12 cellular contexts compared by ENCODE assay signal in genomic region chrX:71302461-71303213, GRCh38. TPM values are rescaled to one million over a fixed set of nuclear protein-coding genes. Genes with fewer than 3 reads are reported as not detected.
DNase-seq lines count a peak whose midpoint lies in the region; ATAC-seq, FAIRE-seq and TF ChIP-seq lines count a peak whose summit lies in the region.
"Had no signal": no experiment of that assay in that cellular context is flagged by ENCODE, and none has a peak within 500 bp of the region (broad histone marks: within the 10 kb centered on the region; RNA-seq: fewer than 3 reads in every experiment).

No MANE protein-coding gene starts in this region.

- H2AFZ ChIP-seq in ACC112 (ENCODE audit: low read length, unreplicated experiment) (no peak overlapping the region), keratinocyte (ENCODE audit: control insufficient read depth, low read length) (no peak overlapping the region)

- peaks cover 26% of the 10 kb centered on the region for H3K9me3 ChIP-seq in HUES48 (ENCODE audit: control insufficient read depth, insufficient read depth, low read length)
- no peaks in the 10 kb centered on the region for H3K9me3 ChIP-seq in keratinocyte (ENCODE audit: control insufficient read depth, low read depth, low read length)

- dilution Hi-C loops in keratinocyte (cut with MboI; ENCODE audit: extremely low pct_ligation_motif_present, low sequenced_read_pairs) = no loop called here

- peak overlapping the region; percentile 51 for H3K27ac Mint-ChIP-seq in activated T-helper 17 cell treated with anti-CD3 and anti-CD28 coated beads, Interleukin-2, amount 50 U/mL, for 72 hours

- H3K79me2 ChIP-seq in ACC112 (ENCODE audit: control insufficient read depth, insufficient read depth, low read length, unreplicated experiment) (no peaks in the 10 kb centered on the region), keratinocyte (ENCODE audit: control insufficient read depth, insufficient read depth, low read length) (no peaks in the 10 kb centered on the region)

- no peak for DNase-seq in keratinocyte (ENCODE audit: low read depth, low spot score)
- DNase-seq in omental fat pad (ENCODE audit: low spot score) = no peak
- no peak for DNase-seq in A172 (ENCODE audit: low spot score)
- DNase-seq in germinal center (ENCODE audit: low spot score) = no peak
- DNase-seq: NCI-H1048, NCI-H524 had no signal

- TF ChIP-seq CTCF in keratinocyte (optimal IDR thresholded peaks at IDR 0.05 in 1 of 3, IDR thresholded peaks at IDR 0.05 in 1 of 3, conservative IDR thresholded peaks at IDR 0.05 in 1 of 3; ENCODE audit: extremely low read depth in 1 of 3, insufficient read depth in 2 of 3, low read length in 3 of 3) (no peak), omental fat pad (IDR thresholded peaks at IDR 0.05) (no peak)

- no peaks in the 10 kb centered on the region for H3K9me3 Mint-ChIP-seq in activated T-helper 17 cell treated with anti-CD3 and anti-CD28 coated beads, Interleukin-2, amount 50 U/mL, for 72 hours
- H3K9me3 Mint-ChIP-seq: brain had no signal

- no peak overlapping the region for H3K4me2 ChIP-seq in keratinocyte (ENCODE audit: control insufficient read depth, extremely low read depth, insufficient read depth, low read depth, low read length)

- H3K27me3 Mint-ChIP-seq in activated T-helper 17 cell treated with anti-CD3 and anti-CD28 coated beads, Interleukin-2, amount 50 U/mL, for 72 hours = no peaks in the 10 kb centered on the region
- H3K27me3 Mint-ChIP-seq: brain had no signal

- H3K9ac ChIP-seq in HUES48 (ENCODE audit: low read depth, low read length) (no peak overlapping the region), keratinocyte (ENCODE audit: control insufficient read depth, extremely low read depth, insufficient read depth, low read length) (no peak overlapping the region)

- peak overlapping the region; percentile 19; the same call in 1 of the 2 replicates for H3K27ac ChIP-seq in ACC112 (ENCODE audit: low read depth, low read length)
- H3K27ac ChIP-seq in HUES48 (ENCODE audit: low read depth, low read length) = peak overlapping the region; percentile 5
- H3K27ac ChIP-seq in keratinocyte (ENCODE audit: control insufficient read depth, insufficient read depth, low read length) = no peak overlapping the region
- H3K27ac ChIP-seq: C4-2B had no signal

- no peaks in the 10 kb centered on the region for H3K9me1 ChIP-seq in keratinocyte (ENCODE audit: control insufficient read depth, extremely low read depth, insufficient read depth, low read length)

- no peaks in the 10 kb centered on the region for H4K20me1 ChIP-seq in keratinocyte (ENCODE audit: control insufficient read depth, extremely low read depth, insufficient read depth, low read length)

- peaks cover 74% of the 10 kb centered on the region for H3K36me3 Mint-ChIP-seq in activated T-helper 17 cell treated with anti-CD3 and anti-CD28 coated beads, Interleukin-2, amount 50 U/mL, for 72 hours (ENCODE audit: low read depth)

- H3K27me3 ChIP-seq in ACC112 (ENCODE audit: insufficient read depth, low read length) (no peaks in the 10 kb centered on the region), HUES48 (ENCODE audit: control insufficient read depth, insufficient read depth, low read length) (no peaks in the 10 kb centered on the region), keratinocyte (ENCODE audit: control insufficient read depth, extremely low read depth, insufficient read depth, low read length) (no peaks in the 10 kb centered on the region)

- H3K4me3 ChIP-seq in ACC112 (ENCODE audit: low read depth, low read length) (no peak overlapping the region), HUES48 (ENCODE audit: low read depth, low read length) (no peak overlapping the region), keratinocyte (ENCODE audit: control insufficient read depth in 2 of 3, extremely low read depth in 1 of 3, insufficient read depth in 2 of 3, low read depth in 1 of 3, low read length in 3 of 3) (no peak overlapping the region)

- H3K36me3 ChIP-seq in ACC112 (ENCODE audit: insufficient read depth, low read length) (0 out of 2 replicates have a peak, but pooled peaks cover 2% of the 10 kb centered on the region), HUES48 (ENCODE audit: control insufficient read depth, insufficient read depth, low read length) (peaks cover 64% of the 10 kb centered on the region), keratinocyte (ENCODE audit: control insufficient read depth in 2 of 2, extremely low read depth in 1 of 2, insufficient read depth in 2 of 2, low read length in 2 of 2) (peaks cover 3 to 7% of the 10 kb centered on the region in 2 experiments)

- H3K4me3 Mint-ChIP-seq in activated T-helper 17 cell treated with anti-CD3 and anti-CD28 coated beads, Interleukin-2, amount 50 U/mL, for 72 hours = no peak overlapping the region

- FAIRE-seq in keratinocyte (lab: Jason Lieb, UNC) = peak; percentile 29

- peak; percentile 44 for ATAC-seq in activated T-helper 17 cell treated with anti-CD3 and anti-CD28 coated beads, Interleukin-2, amount 50 U/mL, for 72 hours (replicated peaks)
- ATAC-seq in GM21360 (IDR thresholded peaks at IDR 0.05; ENCODE audit: unreplicated experiment) = no peak
- ATAC-seq in omental fat pad (ENCODE audit: low FRiP score) = no peak

- H3K4me1 Mint-ChIP-seq in activated T-helper 17 cell treated with anti-CD3 and anti-CD28 coated beads, Interleukin-2, amount 50 U/mL, for 72 hours = peaks cover 6% of the 10 kb centered on the region
- H3K4me1 Mint-ChIP-seq: brain had no signal

- H3K4me1 ChIP-seq in ACC112 (ENCODE audit: control insufficient read depth, insufficient read depth, low read length, unreplicated experiment) = peaks cover 10% of the 10 kb centered on the region
- no peaks in the 10 kb centered on the region for H3K4me1 ChIP-seq in HUES48 (ENCODE audit: control insufficient read depth, insufficient read depth, low read length)
- H3K4me1 ChIP-seq in keratinocyte (ENCODE audit: control insufficient read depth, extremely low read depth, insufficient read depth, low read length) = peaks cover 2% of the 10 kb centered on the region

RNA-seq across cellular contexts. Expression of gene ITGB1BP2, which starts 1.1 kb away (rescaled TPM):
- total RNA-seq in activated T-helper 17 cell treated with anti-CD3 and anti-CD28 coated beads, Interleukin-2, amount 50 U/mL, for 72 hours = 1 to 10 TPM; 7.4 to 9.2 TPM
- 0.42 to 1.0 TPM (median 0.44 TPM) in 3 replicates for polyA plus RNA-seq in keratinocyte
- polyA plus RNA-seq in keratinocyte (2011; ENCODE audit: low read depth) = 0.34 TPM
- 0.05 TPM in 1 of 2 replicates, not detected in the other for polyA plus RNA-seq in keratinocyte (2011; cell fraction: cytosol; rRNA removed)
- polyA plus RNA-seq in keratinocyte (2011; cell fraction: nucleus; rRNA removed) = 2.1 and 2.7 TPM in 2 replicates
- polyA plus RNA-seq in keratinocyte (2012; ENCODE audit: low replicate concordance) = 0.38 and 0.63 TPM in 2 replicates
- polyA minus RNA-seq in keratinocyte = 0.77 to 1.5 TPM (median 1.3 TPM) in 3 replicates
- not detected for polyA minus RNA-seq in keratinocyte (2011; cell fraction: cytosol; rRNA and poly(A)+ RNA removed)
- 1.4 and 2.0 TPM in 2 replicates for polyA minus RNA-seq in keratinocyte (2011; cell fraction: nucleus; rRNA and poly(A)+ RNA removed)
- 1 to 10 TPM in 3 of 4 donors, under 1 TPM in 1; 0.74 to 5.4 (median 1.3) TPM for total RNA-seq in omental fat pad
- total RNA-seq in A172 (2014; rRNA removed; shearing (Covaris generic)) = 1.0 and 1.2 TPM in 2 replicates

RNA-seq across cellular contexts. Expression of gene NONO, which starts 19.2 kb away (rescaled TPM):
- total RNA-seq in activated T-helper 17 cell treated with anti-CD3 and anti-CD28 coated beads, Interleukin-2, amount 50 U/mL, for 72 hours = 100 to 1,000 TPM; 394 to 499 TPM
- polyA plus RNA-seq in keratinocyte = 229 to 352 TPM (median 245 TPM) in 3 replicates
- 241 TPM for polyA plus RNA-seq in keratinocyte (2011; ENCODE audit: low read depth)
- polyA plus RNA-seq in keratinocyte (2011; cell fraction: cytosol; rRNA removed) = 231 and 301 TPM in 2 replicates
- 377 and 429 TPM in 2 replicates for polyA plus RNA-seq in keratinocyte (2011; cell fraction: nucleus; rRNA removed)
- polyA plus RNA-seq in keratinocyte (2012; ENCODE audit: low replicate concordance) = 106 and 190 TPM in 2 replicates
- 212 to 264 TPM (median 251 TPM) in 3 replicates for polyA minus RNA-seq in keratinocyte
- 132 TPM for polyA minus RNA-seq in keratinocyte (2011; cell fraction: cytosol; rRNA and poly(A)+ RNA removed)
- polyA minus RNA-seq in keratinocyte (2011; cell fraction: nucleus; rRNA and poly(A)+ RNA removed) = 76.2 and 114 TPM in 2 replicates
- 100 to 1,000 TPM; 180 to 262 (median 199) TPM for total RNA-seq in omental fat pad
- 512 and 514 TPM in 2 replicates for total RNA-seq in A172 (2014; rRNA removed; shearing (Covaris generic))

RNA-seq across cellular contexts. Expression of gene ZMYM3, which starts 48.7 kb away (rescaled TPM):
- total RNA-seq in activated T-helper 17 cell treated with anti-CD3 and anti-CD28 coated beads, Interleukin-2, amount 50 U/mL, for 72 hours = 10 to 100 TPM; 18.3 TPM
- polyA plus RNA-seq in keratinocyte = 7.3 to 11.6 TPM (median 7.7 TPM) in 3 replicates
- 1.6 TPM for polyA plus RNA-seq in keratinocyte (2011; ENCODE audit: low read depth)
- polyA plus RNA-seq in keratinocyte (2011; cell fraction: cytosol; rRNA removed) = 5.9 and 7.2 TPM in 2 replicates
- 20.3 and 24.3 TPM in 2 replicates for polyA plus RNA-seq in keratinocyte (2011; cell fraction: nucleus; rRNA removed)
- polyA plus RNA-seq in keratinocyte (2012; ENCODE audit: low replicate concordance) = 4.1 and 10.7 TPM in 2 replicates
- polyA minus RNA-seq in keratinocyte = 16.7 to 27.0 TPM (median 18.0 TPM) in 3 replicates
- 12.3 TPM for polyA minus RNA-seq in keratinocyte (2011; cell fraction: cytosol; rRNA and poly(A)+ RNA removed)
- 17.0 and 24.7 TPM in 2 replicates for polyA minus RNA-seq in keratinocyte (2011; cell fraction: nucleus; rRNA and poly(A)+ RNA removed)
- 10 to 100 TPM in 2 of 4 donors, 1 to 10 TPM in 2; 3.8 to 14.8 (median 11.2) TPM for total RNA-seq in omental fat pad
- 15.5 and 16.8 TPM in 2 replicates for total RNA-seq in A172 (2014; rRNA removed; shearing (Covaris generic))
